ENCODE assay signal across 1 cellular context in genomic region chr3:58009749-58010535, GRCh38.
TF ChIP-seq lines count a peak whose summit lies in the region.

No MANE protein-coding gene starts in this region.

TF ChIP-seq in HepG2, 621 proteins besides CTCF, POLR2A, EP300 and RAD21 (continued from another document and continues in another):
- TF ChIP-seq BCL3 (CRISPR knock-in tag; IDR thresholded peaks at IDR 0.05) (no peak), ZNF737 (CRISPR knock-in tag; IDR thresholded peaks at IDR 0.05; ENCODE audit: borderline replicate concordance) (no peak), ZC3H13 (CRISPR knock-in tag; IDR thresholded peaks at IDR 0.05) (no peak; the same call in 1 of the 2 replicates), GFI1 (CRISPR knock-in tag; IDR thresholded peaks at IDR 0.05; ENCODE audit: borderline replicate concordance) (no peak), PHF21A (CRISPR knock-in tag; IDR thresholded peaks at IDR 0.05) (no peak), SALL1 (CRISPR knock-in tag; IDR thresholded peaks at IDR 0.05) (peak; percentile 19; the same call in 1 of the 2 replicates), TAF1 (CRISPR knock-in tag; IDR thresholded peaks at IDR 0.05) (0 out of 2 replicates have a peak, but pooled peaks have one; percentile 22), YEATS2 (CRISPR knock-in tag; IDR thresholded peaks at IDR 0.05; ENCODE audit: borderline replicate concordance) (no peak), ZNF607 (CRISPR knock-in tag; IDR thresholded peaks at IDR 0.05; ENCODE audit: borderline replicate concordance) (no peak), EHMT2 (IDR thresholded peaks at IDR 0.05; ENCODE audit: borderline replicate concordance, low read depth, low read length) (no peak), HMG20B (CRISPR knock-in tag; conservative IDR thresholded peaks at IDR 0.05) (no peak), ZNF761 (CRISPR knock-in tag; conservative IDR thresholded peaks at IDR 0.05) (no peak), MLLT10 (CRISPR knock-in tag; IDR thresholded peaks at IDR 0.05) (no peak), ARID5B (CRISPR knock-in tag; IDR thresholded peaks at IDR 0.05) (no peak), HDAC6 (IDR thresholded peaks at IDR 0.05; ENCODE audit: low read depth, low read length) (no peak), ZBTB42 (CRISPR knock-in tag; IDR thresholded peaks at IDR 0.05) (no peak), ZNF564 (CRISPR knock-in tag; IDR thresholded peaks at IDR 0.05) (no peak), IRF2 (CRISPR knock-in tag; IDR thresholded peaks at IDR 0.05) (no peak), ZC3H4 (CRISPR knock-in tag; IDR thresholded peaks at IDR 0.05; ENCODE audit: borderline replicate concordance) (no peak), ZNF383 (CRISPR knock-in tag; IDR thresholded peaks at IDR 0.05; ENCODE audit: borderline replicate concordance) (no peak), ZEB1 (IDR thresholded peaks at IDR 0.05; ENCODE audit: insufficient replicate concordance, low read depth) (peak; percentile 81), KAT2B (IDR thresholded peaks at IDR 0.05; ENCODE audit: borderline replicate concordance, low read depth, low read length) (no peak), RFXAP (CRISPR knock-in tag; IDR thresholded peaks at IDR 0.05; ENCODE audit: borderline replicate concordance) (no peak), SAP130 (CRISPR knock-in tag; IDR thresholded peaks at IDR 0.05; ENCODE audit: low read depth) (peak; percentile 65; the same call in 1 of the 2 replicates), SIX1 (CRISPR knock-in tag; IDR thresholded peaks at IDR 0.05; ENCODE audit: borderline replicate concordance) (no peak), ZNF615 (CRISPR knock-in tag; IDR thresholded peaks at IDR 0.05; ENCODE audit: borderline replicate concordance) (no peak), NFE2L2 (IDR thresholded peaks at IDR 0.05; ENCODE audit: low read length) (no peak), KAT8 (CRISPR knock-in tag; IDR thresholded peaks at IDR 0.05) (0 out of 2 replicates have a peak, but pooled peaks have one; percentile 27), GABPA (IDR thresholded peaks at IDR 0.05; ENCODE audit: low read depth, low read length) (no peak), GABPA (CRISPR knock-in tag; IDR thresholded peaks at IDR 0.05; ENCODE audit: low read depth) (no peak), HNRNPLL (IDR thresholded peaks at IDR 0.05; ENCODE audit: low read depth, low read length, poor library complexity, severe bottlenecking) (no peak), ZNF121 (CRISPR knock-in tag; IDR thresholded peaks at IDR 0.05) (no peak), TFAP4 (IDR thresholded peaks at IDR 0.05; ENCODE audit: borderline replicate concordance, low read depth) (peak; percentile 82; the same call in 1 of the 2 replicates), KAT7 (CRISPR knock-in tag; IDR thresholded peaks at IDR 0.05; ENCODE audit: borderline replicate concordance) (0 out of 2 replicates have a peak, but pooled peaks have one; percentile 33), ZNF296 (CRISPR knock-in tag; conservative IDR thresholded peaks at IDR 0.05) (no peak), ZBTB20 (CRISPR knock-in tag; IDR thresholded peaks at IDR 0.05; ENCODE audit: borderline replicate concordance, low read depth) (no peak), BRF2 (CRISPR knock-in tag; IDR thresholded peaks at IDR 0.05) (no peak), ZFP1 (CRISPR knock-in tag; IDR thresholded peaks at IDR 0.05) (no peak), PRDM4 (CRISPR knock-in tag; IDR thresholded peaks at IDR 0.05; ENCODE audit: borderline replicate concordance) (no peak), HNF4A (CRISPR knock-in tag; IDR thresholded peaks at IDR 0.05) (no peak), FOXK1 (CRISPR knock-in tag; IDR thresholded peaks at IDR 0.05; ENCODE audit: borderline replicate concordance, low read depth) (no peak), DNMT3B (CRISPR knock-in tag; conservative IDR thresholded peaks at IDR 0.05) (no peak), LRRFIP1 (CRISPR knock-in tag; conservative IDR thresholded peaks at IDR 0.05) (no peak), ZMYM4 (CRISPR knock-in tag; IDR thresholded peaks at IDR 0.05) (0 out of 2 replicates have a peak, but pooled peaks have one; percentile 44), U2AF2 (IDR thresholded peaks at IDR 0.05; ENCODE audit: low read depth, low read length) (no peak), ZKSCAN1 (IDR thresholded peaks at IDR 0.05; ENCODE audit: low read length) (no peak), KLF11 (CRISPR knock-in tag; IDR thresholded peaks at IDR 0.05) (no peak), KLF15 (CRISPR knock-in tag; IDR thresholded peaks at IDR 0.05; ENCODE audit: borderline replicate concordance) (no peak), ATF1 (CRISPR knock-in tag; IDR thresholded peaks at IDR 0.05) (no peak), XRCC5 (optimal IDR thresholded peaks at IDR 0.05; ENCODE audit: low read length) (peak; percentile 16), ZNF446 (CRISPR knock-in tag; IDR thresholded peaks at IDR 0.05) (no peak)
- TF ChIP-seq, protein P1, sequence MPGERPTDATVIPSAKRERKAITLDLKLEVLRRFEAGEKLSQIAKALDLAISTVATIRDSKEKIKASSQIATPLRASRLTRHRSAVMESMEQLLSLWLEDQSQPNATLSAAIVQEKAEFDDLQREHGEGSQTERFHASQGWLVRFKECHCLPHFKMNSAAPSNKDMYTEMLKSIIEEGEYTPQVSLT (CRISPR knock-in tag; IDR thresholded peaks at IDR 0.05; ENCODE audit: borderline replicate concordance, low read depth): no peak
- TF ChIP-seq, protein P2, sequence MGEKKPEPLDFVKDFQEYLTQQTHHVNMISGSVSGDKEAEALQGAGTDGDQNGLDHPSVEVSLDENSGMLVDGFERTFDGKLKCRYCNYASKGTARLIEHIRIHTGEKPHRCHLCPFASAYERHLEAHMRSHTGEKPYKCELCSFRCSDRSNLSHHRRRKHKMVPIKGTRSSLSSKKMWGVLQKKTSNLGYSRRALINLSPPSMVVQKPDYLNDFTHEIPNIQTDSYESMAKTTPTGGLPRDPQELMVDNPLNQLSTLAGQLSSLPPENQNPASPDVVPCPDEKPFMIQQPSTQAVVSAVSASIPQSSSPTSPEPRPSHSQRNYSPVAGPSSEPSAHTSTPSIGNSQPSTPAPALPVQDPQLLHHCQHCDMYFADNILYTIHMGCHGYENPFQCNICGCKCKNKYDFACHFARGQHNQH (CRISPR knock-in tag; IDR thresholded peaks at IDR 0.05): no peak
- TF ChIP-seq, protein P3, sequence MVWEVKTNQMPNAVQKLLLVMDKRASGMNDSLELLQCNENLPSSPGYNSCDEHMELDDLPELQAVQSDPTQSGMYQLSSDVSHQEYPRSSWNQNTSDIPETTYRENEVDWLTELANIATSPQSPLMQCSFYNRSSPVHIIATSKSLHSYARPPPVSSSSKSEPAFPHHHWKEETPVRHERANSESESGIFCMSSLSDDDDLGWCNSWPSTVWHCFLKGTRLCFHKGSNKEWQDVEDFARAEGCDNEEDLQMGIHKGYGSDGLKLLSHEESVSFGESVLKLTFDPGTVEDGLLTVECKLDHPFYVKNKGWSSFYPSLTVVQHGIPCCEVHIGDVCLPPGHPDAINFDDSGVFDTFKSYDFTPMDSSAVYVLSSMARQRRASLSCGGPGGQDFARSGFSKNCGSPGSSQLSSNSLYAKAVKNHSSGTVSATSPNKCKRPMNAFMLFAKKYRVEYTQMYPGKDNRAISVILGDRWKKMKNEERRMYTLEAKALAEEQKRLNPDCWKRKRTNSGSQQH (CRISPR knock-in tag; IDR thresholded peaks at IDR 0.05; ENCODE audit: low read depth): no peak
- TF ChIP-seq, protein P4, sequence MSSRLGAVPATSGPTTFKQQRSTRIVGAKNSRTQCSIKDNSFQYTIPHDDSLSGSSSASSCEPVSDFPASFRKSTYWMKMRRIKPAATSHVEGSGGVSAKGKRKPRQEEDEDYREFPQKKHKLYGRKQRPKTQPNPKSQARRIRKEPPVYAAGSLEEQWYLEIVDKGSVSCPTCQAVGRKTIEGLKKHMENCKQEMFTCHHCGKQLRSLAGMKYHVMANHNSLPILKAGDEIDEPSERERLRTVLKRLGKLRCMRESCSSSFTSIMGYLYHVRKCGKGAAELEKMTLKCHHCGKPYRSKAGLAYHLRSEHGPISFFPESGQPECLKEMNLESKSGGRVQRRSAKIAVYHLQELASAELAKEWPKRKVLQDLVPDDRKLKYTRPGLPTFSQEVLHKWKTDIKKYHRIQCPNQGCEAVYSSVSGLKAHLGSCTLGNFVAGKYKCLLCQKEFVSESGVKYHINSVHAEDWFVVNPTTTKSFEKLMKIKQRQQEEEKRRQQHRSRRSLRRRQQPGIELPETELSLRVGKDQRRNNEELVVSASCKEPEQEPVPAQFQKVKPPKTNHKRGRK (CRISPR knock-in tag; IDR thresholded peaks at IDR 0.05): no peak
